In genomic region chr10:126843299-126843934, GRCh38 we compare ENCODE assay signal across 22 cellular contexts.
DNase-seq lines count a peak whose midpoint lies in the region; ATAC-seq and TF ChIP-seq lines count a peak whose summit lies in the region.
"Had no signal": no experiment of that assay in that cellular context is flagged by ENCODE, and none has a peak within 500 bp of the region (broad histone marks: within the 10 kb centered on the region; RNA-seq: fewer than 3 reads in every experiment).

No MANE protein-coding gene starts in this region.

- H2AK5ac ChIP-seq in mesendoderm (ENCODE audit: low read length) (no peak overlapping the region), trophoblast cell (ENCODE audit: low read length) (no peak overlapping the region)

- no peak overlapping the region for H3K23ac ChIP-seq in mesendoderm (ENCODE audit: low read length)
- H3K23ac ChIP-seq in trophoblast cell (ENCODE audit: low read length) = no peak overlapping the region

- H3K9me2 ChIP-seq in GM23338 (ENCODE audit: insufficient read depth) = peaks cover 8% of the 10 kb centered on the region

- H3K4me2 ChIP-seq in GM23338 (no peak overlapping the region), mesendoderm (ENCODE audit: low read length) (no peak overlapping the region), trophoblast cell (ENCODE audit: low read length) (no peak overlapping the region), neural progenitor cell (no peak overlapping the region)
- H3K4me2 ChIP-seq: BLaER1 had no signal

- H3K27ac ChIP-seq in GM23338 (ENCODE audit: low read depth) (no peak overlapping the region), colonic mucosa (peak overlapping the region; percentile 67), mesendoderm (ENCODE audit: low read depth, low read length) (no peak overlapping the region), trophoblast cell (ENCODE audit: low read depth, low read length) (no peak overlapping the region), neural progenitor cell (no peak overlapping the region)
- H3K27ac ChIP-seq: BLaER1, GM23248, SJSA1 had no signal

- peaks cover 7% of the 10 kb centered on the region for H3K27me3 Mint-ChIP-seq in GM23338 (ENCODE audit: insufficient read depth, low read depth, poor library complexity)
- H3K27me3 Mint-ChIP-seq in neural progenitor cell (ENCODE audit: insufficient read depth, low read depth) = peaks cover 3% of the 10 kb centered on the region
- H3K27me3 Mint-ChIP-seq: CD4-positive, CD25-positive, alpha-beta regulatory T cell had no signal

- H2BK5ac ChIP-seq in mesendoderm (ENCODE audit: low read length) (no peak overlapping the region), trophoblast cell (ENCODE audit: low read depth, low read length, poor library complexity) (no peak overlapping the region)

- H2BK120ac ChIP-seq in mesendoderm (ENCODE audit: low read depth, low read length) = no peak overlapping the region
- H2BK120ac ChIP-seq in trophoblast cell (ENCODE audit: insufficient read depth, low read length, poor library complexity) = peak overlapping the region; percentile 30

- peak overlapping the region; percentile 44 for H3K18ac ChIP-seq in mesendoderm (ENCODE audit: low read length)
- no peak overlapping the region for H3K18ac ChIP-seq in trophoblast cell (ENCODE audit: low read length)

- no peak overlapping the region for H3K4me3 ChIP-seq in GM23338
- no peak overlapping the region for H3K4me3 ChIP-seq in colonic mucosa
- no peak overlapping the region for H3K4me3 ChIP-seq in mesendoderm (ENCODE audit: low read length)
- H3K4me3 ChIP-seq in trophoblast cell (ENCODE audit: low read depth, low read length) = no peak overlapping the region
- H3K4me3 ChIP-seq in neural progenitor cell = no peak overlapping the region
- H3K4me3 ChIP-seq: BLaER1, GM23248, SJSA1 had no signal

- H4K5ac ChIP-seq in mesendoderm (ENCODE audit: low read length) = no peak overlapping the region

- no peak for DNase-seq in GM23338 (ENCODE audit: low spot score)
- DNase-seq in colonic mucosa = peak; percentile 83
- no peak for DNase-seq in mesendoderm
- no peak for DNase-seq in trophoblast cell
- no peak for DNase-seq in activated T-cell treated with anti-CD3 and anti-CD28 coated beads, Interleukin-2, amount 50 U/mL, for 1 hour
- DNase-seq in neural progenitor cell (ENCODE audit: low spot score) = no peak
- no peak for DNase-seq in central memory CD4-positive, alpha-beta T cell
- DNase-seq: CD4-positive, CD25-positive, alpha-beta regulatory T cell; HCEC 1CT; NCI-H1092; NCI-H1417 treated with DMSO at 0.1 percent for 48 hours; NCI-H1930; NCI-H446 treated with DMSO at 0.1 percent for 48 hours; NCI-H526; NCI-H82; NK-92 treated with Interleukin-12 subunit alpha and Interleukin-12 subunit beta, amount 100 ng/mL, for 24 hours; PC-3 had no signal

- no peak overlapping the region for H4K12ac ChIP-seq in trophoblast cell (ENCODE audit: low read depth, low read length)

- no peak overlapping the region for H3K14ac ChIP-seq in trophoblast cell (ENCODE audit: low read length)

- H2AFZ ChIP-seq in GM23338 (peak overlapping the region; percentile 95), trophoblast cell (ENCODE audit: insufficient read depth, low read length, poor library complexity) (no peak overlapping the region), neural progenitor cell (replicated peaks) (no peak overlapping the region)
- H2AFZ ChIP-seq: GM23248 had no signal

- H2BK15ac ChIP-seq in mesendoderm (replicated peaks; ENCODE audit: low read depth) = no peak overlapping the region

- H3K79me2 ChIP-seq in GM23338 (replicated peaks; ENCODE audit: insufficient read depth) (no peaks in the 10 kb centered on the region), mesendoderm (ENCODE audit: control insufficient read depth, insufficient read depth, low read length) (no peaks in the 10 kb centered on the region), trophoblast cell (ENCODE audit: control insufficient read depth, insufficient read depth, low read length, poor library complexity) (no peaks in the 10 kb centered on the region), neural progenitor cell (ENCODE audit: low read depth) (no peaks in the 10 kb centered on the region)

- H3K9me3 Mint-ChIP-seq in GM23338 (0 out of 3 replicates have a peak, but pooled peaks cover 3% of the 10 kb centered on the region), neural progenitor cell (no peaks in the 10 kb centered on the region)

- H3K27me3 ChIP-seq in GM23338 (ENCODE audit: insufficient read depth) = no peaks in the 10 kb centered on the region
- no peaks in the 10 kb centered on the region for H3K27me3 ChIP-seq in colonic mucosa
- H3K27me3 ChIP-seq in mesendoderm (ENCODE audit: insufficient read depth, low read length, poor library complexity) = no peaks in the 10 kb centered on the region
- no peaks in the 10 kb centered on the region for H3K27me3 ChIP-seq in trophoblast cell (ENCODE audit: insufficient read depth, low read length)
- H3K27me3 ChIP-seq in neural progenitor cell = no peaks in the 10 kb centered on the region
- H3K27me3 ChIP-seq: BLaER1 had no signal

- H3K36me3 Mint-ChIP-seq in GM23338 (ENCODE audit: low read depth) (no peaks in the 10 kb centered on the region), neural progenitor cell (no peaks in the 10 kb centered on the region)
- H3K36me3 Mint-ChIP-seq: CD4-positive, CD25-positive, alpha-beta regulatory T cell had no signal

- ATAC-seq in GM23338 (no peak), HG03135 (IDR thresholded peaks at IDR 0.05; ENCODE audit: unreplicated experiment) (no peak)
- ATAC-seq: PC-3, Right ventricle myocardium inferior had no signal

- H3F3A ChIP-seq in GM23338 (replicated peaks; ENCODE audit: low read depth) = no peaks in the 10 kb centered on the region
- H3F3A ChIP-seq in neural progenitor cell (ENCODE audit: low read depth) = no peaks in the 10 kb centered on the region

- no CpG with 5 or more reads among the region's 8 CpGs for whole genome bisulfite sequencing in mesendoderm (ENCODE audit: extremely low coverage, insufficient coverage, low lambda C conversion rate)
- WGBS in trophoblast cell (ENCODE audit: extremely low coverage, insufficient coverage, insufficient read length) = no CpG with 5 or more reads among the region's 8 CpGs

- TF ChIP-seq CTCF in GM23338 (conservative IDR thresholded peaks at IDR 0.05; ENCODE audit: low read depth in 2 of 2) (no peak), colonic mucosa (IDR thresholded peaks at IDR 0.05) (no peak), neural progenitor cell (IDR thresholded peaks at IDR 0.05) (no peak)

- H3K36me3 ChIP-seq in GM23338 (ENCODE audit: insufficient read depth) (no peaks in the 10 kb centered on the region), colonic mucosa (no peaks in the 10 kb centered on the region), mesendoderm (ENCODE audit: control insufficient read depth, insufficient read depth, low read length) (no peaks in the 10 kb centered on the region), trophoblast cell (ENCODE audit: control insufficient read depth in 1 of 2, insufficient read depth in 2 of 2, low read length in 2 of 2) (no peaks in the 10 kb centered on the region), neural progenitor cell (no peaks in the 10 kb centered on the region)
- H3K36me3 ChIP-seq: BLaER1, SJSA1 had no signal

- H3K27ac Mint-ChIP-seq in GM23338 (no peak overlapping the region), neural progenitor cell (no peak overlapping the region)
- H3K27ac Mint-ChIP-seq: CD4-positive, CD25-positive, alpha-beta regulatory T cell had no signal

- no peak overlapping the region for H3K9ac ChIP-seq in colonic mucosa (ENCODE audit: low read depth in 2 of 2, low read length in 2 of 2)
- no peak overlapping the region for H3K9ac ChIP-seq in mesendoderm (ENCODE audit: low read length)
- H3K9ac ChIP-seq in trophoblast cell (ENCODE audit: low read length) = no peak overlapping the region
- no peak overlapping the region for H3K9ac ChIP-seq in neural progenitor cell
- H3K9ac ChIP-seq: BLaER1, GM23248 had no signal

- H3K9me3 ChIP-seq in colonic mucosa (no peaks in the 10 kb centered on the region), trophoblast cell (ENCODE audit: insufficient read depth, low read depth, low read length) (no peaks in the 10 kb centered on the region), neural progenitor cell (ENCODE audit: low read depth) (no peaks in the 10 kb centered on the region)
- H3K9me3 ChIP-seq: BLaER1, SJSA1 had no signal

- H3K4ac ChIP-seq in mesendoderm (ENCODE audit: low read depth, low read length) (no peak overlapping the region), trophoblast cell (ENCODE audit: low read depth, low read length) (peak overlapping the region; percentile 20)

- H3K4me1 ChIP-seq in GM23338 (ENCODE audit: insufficient read depth) (peaks cover 20% of the 10 kb centered on the region), colonic mucosa (no peaks in the 10 kb centered on the region), mesendoderm (ENCODE audit: control insufficient read depth, low read depth, low read length) (peaks cover 2% of the 10 kb centered on the region), trophoblast cell (ENCODE audit: control insufficient read depth in 1 of 2, insufficient read depth in 2 of 2, low read length in 2 of 2) (peaks cover 0 to 3% of the 10 kb centered on the region in 2 experiments), neural progenitor cell (no peaks in the 10 kb centered on the region)
- H3K4me1 ChIP-seq: BLaER1, SJSA1 had no signal

- H4K8ac ChIP-seq in mesendoderm (ENCODE audit: low read depth, low read length) (no peak overlapping the region), trophoblast cell (ENCODE audit: low read depth, low read length) (peak overlapping the region; percentile 50)

- H3K4me3 Mint-ChIP-seq in GM23338 (no peak overlapping the region), neural progenitor cell (no peak overlapping the region)
- H3K4me3 Mint-ChIP-seq: CD4-positive, CD25-positive, alpha-beta regulatory T cell had no signal

- H3K79me1 ChIP-seq in mesendoderm (ENCODE audit: low read length) (no peaks in the 10 kb centered on the region), trophoblast cell (ENCODE audit: low read length) (peaks cover 6% of the 10 kb centered on the region)

- H3K56ac ChIP-seq in mesendoderm (ENCODE audit: low read length) = no peak overlapping the region

- H2BK12ac ChIP-seq in trophoblast cell (ENCODE audit: low read length) = peak overlapping the region; percentile 23

- intact Hi-C loops in colonic mucosa (cut with DNase I) = no loop called here

- peak overlapping the region; percentile 26 for H4K91ac ChIP-seq in trophoblast cell (ENCODE audit: low read depth, low read length)

- H4K20me1 ChIP-seq in GM23338 (replicated peaks; ENCODE audit: insufficient read depth) = no peaks in the 10 kb centered on the region
- H4K20me1 ChIP-seq in neural progenitor cell (ENCODE audit: low read depth) = no peaks in the 10 kb centered on the region
- H4K20me1 ChIP-seq: BLaER1 had no signal

- peaks cover 34% of the 10 kb centered on the region for H3K4me1 Mint-ChIP-seq in GM23338
- peaks cover 6% of the 10 kb centered on the region for H3K4me1 Mint-ChIP-seq in neural progenitor cell
- H3K4me1 Mint-ChIP-seq: CD4-positive, CD25-positive, alpha-beta regulatory T cell had no signal
